ENCODE assay signal across 17 cellular contexts in genomic region chr2:199308567-199308966, GRCh38.
"Had no signal": no experiment of that assay in that cellular context is flagged by ENCODE, and none has a peak within 500 bp of the region (broad histone marks: within the 10 kb centered on the region; RNA-seq: fewer than 3 reads in every experiment).

No MANE protein-coding gene starts in this region.

- H3K36me3 ChIP-seq: heart left ventricle, lower lobe of right lung, neutrophil, pancreas, right lobe of liver, thyroid gland had no signal

- DNase-seq: hippocampal formation; left ventricle myocardium superior; lower lobe of right lung; natural killer cell; small intestine; stimulated activated CD4-positive, alpha-beta T cell treated with anti-CD3 and anti-CD28 coated beads, Interleukin-15, amount 100 ng/mL, for 24 hours; stimulated activated CD4-positive, alpha-beta T cell treated with anti-CD3 and anti-CD28 coated beads, Interleukin-2, amount 100 ng/mL, for 48 hours; stimulated activated naive CD4-positive, alpha-beta T cell treated with Interleukin-2 at 50 U/mL for 16 hours; stomach; thyroid gland; trophoblast cell had no signal

- H3K36me3 Mint-ChIP-seq: natural killer cell had no signal

- H3K27ac ChIP-seq: coronary artery, heart left ventricle, lower lobe of right lung, neutrophil, pancreas, right lobe of liver, stomach, thyroid gland had no signal

- H3K27me3 ChIP-seq: heart left ventricle, neutrophil, pancreas, right lobe of liver, stomach, thyroid gland had no signal

- H3K4me3 Mint-ChIP-seq: central memory CD8-positive, alpha-beta T cell; natural killer cell had no signal

- H3K4me3 ChIP-seq: coronary artery, heart left ventricle, lower lobe of right lung, pancreas, right lobe of liver, stomach, thyroid gland had no signal

- H3K9me3 ChIP-seq: heart left ventricle, lower lobe of right lung, neutrophil, pancreas, right lobe of liver, stomach, thyroid gland had no signal

- H3K27ac Mint-ChIP-seq: natural killer cell had no signal

- H3K4me1 ChIP-seq: lower lobe of right lung, pancreas, right lobe of liver, stomach, thyroid gland had no signal

- ATAC-seq: heart left ventricle, left ventricle myocardium superior, lower lobe of right lung, natural killer cell, pancreas, right lobe of liver had no signal

- H3K4me1 Mint-ChIP-seq: central memory CD8-positive, alpha-beta T cell; natural killer cell had no signal

- H3K27me3 Mint-ChIP-seq: central memory CD8-positive, alpha-beta T cell had no signal
